8 cellular contexts compared by ENCODE assay signal in genomic region chr3:9396632-9397330, GRCh38. TPM values are rescaled to one million over a fixed set of nuclear protein-coding genes. Genes with fewer than 3 reads are reported as not detected.
DNase-seq lines count a peak whose midpoint lies in the region; ATAC-seq and TF ChIP-seq lines count a peak whose summit lies in the region.

No MANE protein-coding gene starts in this region.

- H3K9me3 ChIP-seq in upper lobe of left lung: no peaks in the 10 kb centered on the region

- intact Hi-C loops in left cardiac atrium (cut with DNase I) (no loop called here), posterior cingulate gyrus (cut with DNase I) (loop anchor here (5.0 kb wide), 1 partner anchor 34 kb away; the partner anchor contains the start of gene THUMPD3)

- TF ChIP-seq EP300 in upper lobe of left lung (IDR thresholded peaks at IDR 0.05): peak in 1 of 4 donors; percentile 64

- 0 to 1% methylated on average over 20 to 40 of the region's 71 CpGs for WGBS in upper lobe of left lung, 2 donors

- peak in 1 of 4 donors; percentile 26 for TF ChIP-seq POLR2A in upper lobe of left lung (IDR thresholded peaks at IDR 0.05)

- in situ Hi-C loops in GM13976 (cut with MboI; ENCODE audit: low sequenced_read_pairs, unreplicated experiment): no loop called here

- no peak for TF ChIP-seq CTCF in GM13976 (IDR thresholded peaks at IDR 0.05; ENCODE audit: borderline replicate concordance, control extremely low read depth, extremely low read depth, insufficient read depth, missing control alignments)
- TF ChIP-seq CTCF in upper lobe of left lung (IDR thresholded peaks at IDR 0.05): no peak

- peaks cover 53 to 72% (median 58%) of the 10 kb centered on the region in 4 donors for H3K4me1 ChIP-seq in upper lobe of left lung

- peaks cover 0 to 28% (median 6%) of the 10 kb centered on the region in 4 donors for H3K36me3 ChIP-seq in upper lobe of left lung

- ATAC-seq in HG02884 (IDR thresholded peaks at IDR 0.05; ENCODE audit: unreplicated experiment): peak; percentile 62
- ATAC-seq in left cardiac atrium: peak; percentile 85 to 90
- ATAC-seq in upper lobe of left lung (ENCODE audit: low FRiP score in 2 of 2): peak; percentile 90 to 97

- H3K4me3 ChIP-seq in upper lobe of left lung: peak overlapping the region; percentile 41 to 88 (median 80)

- no peaks in the 10 kb centered on the region for H3K27me3 ChIP-seq in upper lobe of left lung

- peak overlapping the region; percentile 99 to 100 (median 100) for H3K27ac ChIP-seq in upper lobe of left lung

- DNase-seq in GM13976 (ENCODE audit: low spot score) (peak; percentile 90), NCI-H146 treated with DMSO at 0.1 percent for 48 hours (lab: John Stamatoyannopoulos, UW; ENCODE audit: unreplicated experiment) (peak; percentile 95), T-helper 1 cell (peak; percentile 96 to 99 (median 98)), amniotic stem cell (lab: John Stamatoyannopoulos, UW) (peak; percentile 95), left cardiac atrium (peak; percentile 98), posterior cingulate gyrus (peak; percentile 95 to 99 (median 96)), upper lobe of left lung (peak; percentile 98 to 100)

RNA-seq across cellular contexts. Expression of gene SETD5, which starts 0.6 kb away (rescaled TPM):
- total RNA-seq in left cardiac atrium: 10 to 100 TPM; 53.3 to 74.6 TPM
- 100 to 1,000 TPM in 3 of 6 donors, 10 to 100 TPM in 3; 75.1 to 213 (median 113) TPM for total RNA-seq in upper lobe of left lung

RNA-seq across cellular contexts. Expression of gene THUMPD3, which starts 33.9 kb away (rescaled TPM):
- 10 to 100 TPM; 42.8 to 48.7 TPM for total RNA-seq in left cardiac atrium
- 10 to 100 TPM; 21.9 to 41.9 (median 31.0) TPM for total RNA-seq in upper lobe of left lung

Comparison
In these comparisons a context has a peak if more than half of its experiments do, and no peak if none do; other contexts are left out.
1. Peak in every context shown above with its lines: DNase-seq, ATAC-seq, H3K4me3 ChIP-seq and H3K27ac ChIP-seq.